Comparison of ENCODE assay signal across 10 cellular contexts in genomic region chr16:85673529-85674417, GRCh38. TPM values are rescaled to one million over a fixed set of nuclear protein-coding genes. Genes with fewer than 3 reads are reported as not detected.
DNase-seq lines count a peak whose midpoint lies in the region; ATAC-seq, FAIRE-seq and TF ChIP-seq lines count a peak whose summit lies in the region.
"Had no signal": no experiment of that assay in that cellular context is flagged by ENCODE, and none has a peak within 500 bp of the region (broad histone marks: within the 10 kb centered on the region; RNA-seq: fewer than 3 reads in every experiment).

No MANE protein-coding gene starts in this region.

- H3K4me2 ChIP-seq in GM12878 (ENCODE audit: control insufficient read depth, insufficient read depth) = no peak overlapping the region

- TF ChIP-seq EP300 in GM12878 (IDR thresholded peaks at IDR 0.05; ENCODE audit: borderline replicate concordance in 1 of 2, control insufficient read depth in 1 of 2, low read depth in 2 of 2, low read length in 2 of 2) = no peak
- no peak for TF ChIP-seq EP300 in transverse colon (IDR thresholded peaks at IDR 0.05; ENCODE audit: low read depth)

- H3K4me3 Mint-ChIP-seq in immature natural killer cell = no peak overlapping the region

- peak overlapping the region in 2 of 6 donors; percentile 80 for H3K27ac Mint-ChIP-seq in immature natural killer cell

- H3K4me3 ChIP-seq in GM12878 = no peak overlapping the region
- no peak overlapping the region for H3K4me3 ChIP-seq in liver (ENCODE audit: low read depth in 1 of 3, low read length in 3 of 3)
- no peak overlapping the region for H3K4me3 ChIP-seq in transverse colon

- ATAC-seq in GM12878 = no peak
- no peak for ATAC-seq in HG03025 (IDR thresholded peaks at IDR 0.05; ENCODE audit: low FRiP score, unreplicated experiment)

- TF ChIP-seq POLR2A in GM12878 (IDR thresholded peaks at IDR 0.05; ENCODE audit: low read depth, low read length) (peak; percentile 41; the same call in 1 of the 2 replicates), transverse colon (IDR thresholded peaks at IDR 0.05) (no peak)

- peaks cover 36 to 46% of the 10 kb centered on the region in 2 experiments for H3K36me3 ChIP-seq in GM12878 (ENCODE audit: control insufficient read depth in 2 of 2, insufficient read depth in 2 of 2, low read length in 1 of 2)
- H3K36me3 ChIP-seq in liver (ENCODE audit: control insufficient read depth in 4 of 4, insufficient read depth in 3 of 4, low read depth in 1 of 4, low read length in 3 of 4) = peaks cover 0 to 34% (median 28%) of the 10 kb centered on the region in 4 donors
- H3K36me3 ChIP-seq in transverse colon = peaks cover 0 to 53% (median 19%) of the 10 kb centered on the region in 4 donors

- peak; percentile 51 for DNase-seq in NCI-H82 (lab: John Stamatoyannopoulos, UW)
- no peak for DNase-seq in NCI-H82 treated with DMSO at 0.1 percent for 48 hours (lab: John Stamatoyannopoulos, UW; ENCODE audit: unreplicated experiment)
- no peak for DNase-seq in GM12878 (ENCODE audit: low read depth, low spot score)
- DNase-seq in transverse colon = no peak
- DNase-seq in immature natural killer cell = no peak
- no peak for DNase-seq in HuH-7 (ENCODE audit: low spot score)

- TF ChIP-seq RAD21 in GM12878 (IDR thresholded peaks at IDR 0.05; ENCODE audit: insufficient read depth, low read depth, low read length) (no peak), liver (IDR thresholded peaks at IDR 0.05) (peak; percentile 53 to 57)

- H3K36me3 Mint-ChIP-seq in immature natural killer cell = peaks cover 16 to 48% (median 27%) of the 10 kb centered on the region in 3 donors

- WGBS in GM12878 (ENCODE audit: insufficient coverage, insufficient replicate concordance, low lambda C conversion rate, missing lambda C conversion rate) = 96% methylated on average over 19 of the region's 19 CpGs
- 40% methylated on average over 19 of the region's 19 CpGs for WGBS in liver
- WGBS in transverse colon (ENCODE audit: low coverage in 1 of 2), 2 donors = 64 to 98% methylated on average over 4 to 19 of the region's 19 CpGs

- no peaks in the 10 kb centered on the region for H3K27me3 ChIP-seq in GM12878 (replicated peaks in 1 of 2; ENCODE audit: control insufficient read depth in 2 of 2, insufficient read depth in 2 of 2, low read length in 1 of 2)
- H3K27me3 ChIP-seq in liver (ENCODE audit: control insufficient read depth in 4 of 4, insufficient read depth in 4 of 4, low read length in 3 of 4) = no peaks in the 10 kb centered on the region
- H3K27me3 ChIP-seq in transverse colon = no peaks in the 10 kb centered on the region

- H3K27me3 Mint-ChIP-seq in immature natural killer cell (ENCODE audit: low read depth in 3 of 3) = peaks cover 2 to 7% (median 5%) of the 10 kb centered on the region in 3 donors

- H3K27ac ChIP-seq in GM12878 (ENCODE audit: control insufficient read depth, insufficient read depth) (no peak overlapping the region), liver (ENCODE audit: low read depth in 1 of 2, low read length in 2 of 2) (peak overlapping the region; percentile 74 to 81), transverse colon (peak overlapping the region in 3 of 4 donors; percentile 20 to 51 (median 41))
- H3K27ac ChIP-seq: epithelial cell of prostate had no signal

- no peaks in the 10 kb centered on the region for H3K9me3 Mint-ChIP-seq in immature natural killer cell

- H3K9ac ChIP-seq in GM12878 (ENCODE audit: control insufficient read depth, insufficient read depth, low read length) (no peak overlapping the region), liver (ENCODE audit: low read depth in 1 of 2, low read length in 2 of 2) (peak overlapping the region in 1 of 2 donors; percentile 11)
- H3K9ac ChIP-seq: KMS-11 had no signal

- peaks cover 2% of the 10 kb centered on the region; the same call in 1 of the 2 replicates for H4K20me1 ChIP-seq in GM12878 (ENCODE audit: control insufficient read depth, insufficient read depth)

- H2AFZ ChIP-seq in GM12878 (ENCODE audit: control insufficient read depth, low read depth, low read length) = no peak overlapping the region

- FAIRE-seq in GM12878 (lab: Jason Lieb, UNC) = no peak

- H3K9me3 ChIP-seq in GM12878 (replicated peaks; ENCODE audit: control insufficient read depth, insufficient read depth, low read length) (no peaks in the 10 kb centered on the region), liver (ENCODE audit: control insufficient read depth in 4 of 4, low read length in 3 of 4) (no peaks in the 10 kb centered on the region), transverse colon (no peaks in the 10 kb centered on the region)

- SMC1A ChIA-PET in GM12878 (lab: Charles Lee; ENCODE audit: uncharacterized antibody, unreplicated experiment) = interaction anchor here (0.8 to 3.3 kb wide), 3 partner anchors 9 to 87 kb away, joined by 4 to 11 read pairs (median 9); no protein-coding TSS in a partner anchor

- H3K4me1 ChIP-seq in GM12878 (ENCODE audit: control insufficient read depth, insufficient read depth, low read length) = peaks cover 12% of the 10 kb centered on the region
- H3K4me1 ChIP-seq in liver (ENCODE audit: control insufficient read depth in 4 of 4, insufficient read depth in 4 of 4, low read length in 3 of 4) = peaks cover 8 to 29% (median 29%) of the 10 kb centered on the region in 4 donors
- peaks cover 0 to 25% (median 16%) of the 10 kb centered on the region in 4 donors for H3K4me1 ChIP-seq in transverse colon

- in situ Hi-C loops in GM12878 (cut with MboI) (no loop called here), transverse colon (cut with MboI; ENCODE audit: low pct_ligation_motif_present in 1 of 4, low pct_unique_long_range_greater_than_20kb in 1 of 4, low sequenced_read_pairs in 3 of 4) (no loop called here)

- TF ChIP-seq CTCF in GM12878 (IDR thresholded peaks at IDR 0.05 in 2 of 3, conservative IDR thresholded peaks at IDR 0.05 in 1 of 3; ENCODE audit: control insufficient read depth in 2 of 3, extremely low read depth in 1 of 3, insufficient read depth in 1 of 3, low read depth in 3 of 3, low read length in 3 of 3) (no peak), liver (IDR thresholded peaks at IDR 0.05; ENCODE audit: low read depth, low read length, missing input control) (no peak), transverse colon (IDR thresholded peaks at IDR 0.05) (no peak)

- no peaks in the 10 kb centered on the region for H3K79me2 ChIP-seq in GM12878 (ENCODE audit: control insufficient read depth, insufficient read depth, low read length)

- POLR2A ChIA-PET in GM12878 (lab: Charles Lee) = no interaction called here

- CTCF ChIA-PET in GM12878 (lab: Yijun Ruan, JAX) = interaction anchor here (0.6 to 5.5 kb wide), 5 partner anchors 11 to 835 kb away, joined by 3 to 36 read pairs (median 4); no protein-coding TSS in a partner anchor

- no peaks in the 10 kb centered on the region for H3K4me1 Mint-ChIP-seq in immature natural killer cell

- intact Hi-C loops in GM12878 (cut with micrococcal nuclease; ENCODE audit: unreplicated experiment) = no loop called here
- intact Hi-C loops in transverse colon (cut with DNase I; ENCODE audit: low total_unique reads) = no loop called here

- RAD21 ChIA-PET in GM12878 (lab: Charles Lee; ENCODE audit: unreplicated experiment) = no interaction called here

- BruUV-seq in GM12878 (replicated peaks; lab: Mats Ljungman, UMichigan) = no TSS peak

TF ChIP-seq in GM12878, 131 proteins besides CTCF, POLR2A, EP300 and RAD21 (continues in another document):
- TF ChIP-seq PML (IDR thresholded peaks at IDR 0.05; ENCODE audit: low read length) (no peak), MEF2A (IDR thresholded peaks at IDR 0.05; ENCODE audit: insufficient read depth, low read depth, low read length) (no peak), ATF3 (IDR thresholded peaks at IDR 0.05; ENCODE audit: borderline replicate concordance, extremely low read depth, low read depth, low read length) (no peak), SIX5 (IDR thresholded peaks at IDR 0.05; ENCODE audit: low read depth, low read length, severe bottlenecking) (no peak)

TF ChIP-seq in liver, 16 proteins besides CTCF, POLR2A, EP300 and RAD21 (continues in another document):
- peak; percentile 59 for TF ChIP-seq YY1 (IDR thresholded peaks at IDR 0.05)
- no peak for TF ChIP-seq HNF4G (IDR thresholded peaks at IDR 0.05)
- TF ChIP-seq EGR1 (IDR thresholded peaks at IDR 0.05; ENCODE audit: low read depth in 2 of 2) = peak; percentile 94 to 99
- no peak for TF ChIP-seq TAF1 (conservative IDR thresholded peaks at IDR 0.05)
- TF ChIP-seq FOXA1 (IDR thresholded peaks at IDR 0.05) = peak; percentile 76
- peak; percentile 68 for TF ChIP-seq NR2F2 (IDR thresholded peaks at IDR 0.05)
- peak; percentile 90 for TF ChIP-seq MAX (IDR thresholded peaks at IDR 0.05)

RNA-seq across cellular contexts. Expression of gene GINS2, which starts 15.0 kb away (rescaled TPM):
- 18.0 and 20.1 TPM in 2 replicates for total RNA-seq in GM12878 (2013; cell fraction: nucleolus; rRNA removed)
- 42.7 and 46.4 TPM in 2 replicates for total RNA-seq in GM12878 (2014; rRNA removed)
- 43.5 and 45.4 TPM in 2 replicates for total RNA-seq in GM12878 (2014; rRNA removed; fragmentation: Illumina TruSeq; extraction: Trizol)
- total RNA-seq in GM12878 (2021) = 61.2 and 67.9 TPM in 2 replicates
- 15.7 TPM for polyA plus RNA-seq in GM12878 (2011; ENCODE audit: low read depth)
- polyA plus RNA-seq in GM12878 (2011; rRNA removed) = 52.8 and 68.5 TPM in 2 replicates
- 47.5 and 48.9 TPM in 2 replicates for polyA plus RNA-seq in GM12878 (2011; cell fraction: cytosol; rRNA removed)
- polyA plus RNA-seq in GM12878 (2011; cell fraction: nucleus; rRNA removed) = 25.6 and 26.6 TPM in 2 replicates
- polyA plus RNA-seq in GM12878 (2012) = 17.7 and 21.8 TPM in 2 replicates
- polyA plus RNA-seq in GM12878 (2014; fragmentation: Illumina TruSeq; extraction: Trizol) = 48.8 and 55.5 TPM in 2 replicates
- polyA plus RNA-seq in GM12878 (2014; fragmentation: Nextera tagmentation; extraction: Ambion mirVana) = 10 to 100 TPM; 69.4 to 90.8 TPM
- 41.4 and 45.2 TPM in 2 replicates for polyA plus RNA-seq in GM12878 (2014; rRNA removed)
- polyA plus RNA-seq in GM12878 (2016; fragmentation: Nextera tagmentation; extraction: Ambion mirVana) = 10 to 100 TPM; 74.0 to 74.9 TPM
- polyA minus RNA-seq in GM12878 (2011; rRNA and poly(A)+ RNA removed) = 22.9 and 26.8 TPM in 2 replicates
- polyA minus RNA-seq in GM12878 (2011; cell fraction: cytosol; rRNA and poly(A)+ RNA removed) = 10.2 and 13.0 TPM in 2 replicates
- polyA minus RNA-seq in GM12878 (2011; cell fraction: nucleus; rRNA and poly(A)+ RNA removed) = 9.3 and 10.8 TPM in 2 replicates
- total RNA-seq in liver = 1 to 10 TPM in 1 of 2 donors, under 1 TPM in 1; 0.17 to 9.3 TPM
- 1 to 10 TPM in 1 of 2 donors, under 1 TPM in 1; 0.69 to 1.0 TPM for polyA plus RNA-seq in liver
- total RNA-seq in transverse colon = 1 to 10 TPM in 2 of 4 donors, under 1 TPM in 1, not detected in 1; 1.00 to 4.4 (median 1.2) TPM
- polyA plus RNA-seq in immature natural killer cell = 1 to 10 TPM in 2 of 3 donors, not detected in 1; 2.0 to 2.1 TPM
